In the genomic region with DNA sequence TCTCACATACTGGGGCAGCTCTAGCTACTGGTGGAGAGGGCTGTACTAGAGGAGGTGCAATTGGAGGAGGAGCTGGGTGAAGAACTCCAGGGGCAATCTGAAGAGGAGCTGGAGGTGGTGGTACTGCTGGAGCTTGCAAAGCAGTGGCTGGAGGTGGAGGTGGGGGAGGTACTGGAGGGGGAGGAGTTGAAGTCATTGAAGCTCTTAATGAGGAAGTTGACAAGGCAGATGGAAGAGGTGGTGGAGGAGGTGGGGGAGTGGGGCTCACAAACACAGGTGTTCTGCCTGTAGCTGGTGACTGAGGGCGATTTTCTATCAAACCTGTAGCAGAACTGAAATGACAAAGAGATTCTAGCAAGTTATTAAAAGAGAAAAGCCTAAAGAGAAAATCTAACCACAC, we compare ENCODE assay signal across 15 cellular contexts.
DNase-seq lines count a peak whose midpoint lies in the region; ATAC-seq and TF ChIP-seq lines count a peak whose summit lies in the region.
"Had no signal": no experiment of that assay in that cellular context is flagged by ENCODE, and none has a peak within 500 bp of the region (broad histone marks: within the 10 kb centered on the region; RNA-seq: fewer than 3 reads in every experiment).

No MANE protein-coding gene starts in this region.

- no peak overlapping the region for H3K4me3 ChIP-seq in Peyer's patch
- H3K4me3 ChIP-seq: lung, tibial artery had no signal

- H3K36me3 ChIP-seq in Peyer's patch = no peaks in the 10 kb centered on the region
- H3K36me3 ChIP-seq: neutrophil had no signal

- H3K27ac ChIP-seq in Peyer's patch = no peak overlapping the region
- H3K27ac ChIP-seq: neutrophil, tibial artery had no signal

- no peaks in the 10 kb centered on the region for H3K9me3 Mint-ChIP-seq in stimulated activated effector memory CD8-positive, alpha-beta T cell treated with anti-CD3 and anti-CD28 coated beads, Interleukin-12 subunit alpha, Interleukin-12 subunit beta, amount 100 ng/mL, for 72 hours
- H3K9me3 Mint-ChIP-seq: activated naive CD8-positive, alpha-beta T cell treated with anti-CD3 and anti-CD28 coated beads, Interleukin-2, amount 10 ng/mL, durations not matched to agents 7 days and 5 days; CD8-positive, alpha-beta memory T cell had no signal

- no peak for TF ChIP-seq POLR2A in Peyer's patch (IDR thresholded peaks at IDR 0.05)

- no peaks in the 10 kb centered on the region for H3K4me1 Mint-ChIP-seq in stimulated activated effector memory CD8-positive, alpha-beta T cell treated with anti-CD3 and anti-CD28 coated beads, Interleukin-12 subunit alpha, Interleukin-12 subunit beta, amount 100 ng/mL, for 72 hours
- H3K4me1 Mint-ChIP-seq: activated naive CD8-positive, alpha-beta T cell treated with anti-CD3 and anti-CD28 coated beads, Interleukin-2, amount 10 ng/mL, durations not matched to agents 7 days and 5 days; CD8-positive, alpha-beta memory T cell had no signal

- peak; percentile 66 for ATAC-seq in HG02852 (IDR thresholded peaks at IDR 0.05; ENCODE audit: unreplicated experiment)
- peak; percentile 11 for ATAC-seq in stimulated activated effector memory CD8-positive, alpha-beta T cell treated with anti-CD3 and anti-CD28 coated beads, Interleukin-12 subunit alpha, Interleukin-12 subunit beta, amount 100 ng/mL, for 72 hours

- H3K9me3 ChIP-seq in Peyer's patch = no peaks in the 10 kb centered on the region
- H3K9me3 ChIP-seq: neutrophil, tibial artery had no signal

- DNase-seq in NCI-H1105 treated with DMSO at 0.1 percent for 48 hours (lab: John Stamatoyannopoulos, UW) = peak; percentile 21
- DNase-seq in NCI-H1105 (lab: John Stamatoyannopoulos, UW) = no peak
- DNase-seq in Peyer's patch = peak in 2 of 3 donors; percentile 44 to 49
- DNase-seq in stimulated activated effector memory CD8-positive, alpha-beta T cell treated with anti-CD3 and anti-CD28 coated beads, Interleukin-12 subunit alpha, Interleukin-12 subunit beta, amount 100 ng/mL, for 72 hours (ENCODE audit: low spot score in 2 of 2) = no peak
- no peak for DNase-seq in activated naive CD4-positive, alpha-beta T cell treated with anti-CD3 and anti-CD28 coated beads, Interleukin-2, amount 50 U/mL, for 16 hours
- DNase-seq in stimulated activated CD4-positive, alpha-beta T cell treated with anti-CD3 and anti-CD28 coated beads, Interleukin-1b, Interleukin-23, amount 100 ng/mL, for 48 hours = no peak
- DNase-seq in activated CD4-positive, alpha-beta T cell treated with anti-CD3 and anti-CD28 coated beads for 1 hour = no peak
- DNase-seq: 8988T; activated naive CD8-positive, alpha-beta T cell treated with anti-CD3 and anti-CD28 coated beads, Interleukin-2, amount 10 ng/mL, durations not matched to agents 7 days and 5 days; CD8-positive, alpha-beta memory T cell; hippocampal formation; tibial artery had no signal

- TF ChIP-seq CTCF in Peyer's patch (IDR thresholded peaks at IDR 0.05) = no peak

- H3K36me3 Mint-ChIP-seq in stimulated activated effector memory CD8-positive, alpha-beta T cell treated with anti-CD3 and anti-CD28 coated beads, Interleukin-12 subunit alpha, Interleukin-12 subunit beta, amount 100 ng/mL, for 72 hours = no peaks in the 10 kb centered on the region

- no peaks in the 10 kb centered on the region for H3K4me1 ChIP-seq in Peyer's patch

- no peak overlapping the region for H3K4me3 Mint-ChIP-seq in stimulated activated effector memory CD8-positive, alpha-beta T cell treated with anti-CD3 and anti-CD28 coated beads, Interleukin-12 subunit alpha, Interleukin-12 subunit beta, amount 100 ng/mL, for 72 hours
- H3K4me3 Mint-ChIP-seq: activated naive CD8-positive, alpha-beta T cell treated with anti-CD3 and anti-CD28 coated beads, Interleukin-2, amount 10 ng/mL, durations not matched to agents 7 days and 5 days; CD8-positive, alpha-beta memory T cell had no signal

- no peaks in the 10 kb centered on the region for H3K27me3 ChIP-seq in Peyer's patch
- H3K27me3 ChIP-seq: neutrophil, tibial artery had no signal

- no peak overlapping the region for H3K27ac Mint-ChIP-seq in stimulated activated effector memory CD8-positive, alpha-beta T cell treated with anti-CD3 and anti-CD28 coated beads, Interleukin-12 subunit alpha, Interleukin-12 subunit beta, amount 100 ng/mL, for 72 hours
- H3K27ac Mint-ChIP-seq: activated naive CD8-positive, alpha-beta T cell treated with anti-CD3 and anti-CD28 coated beads, Interleukin-2, amount 10 ng/mL, durations not matched to agents 7 days and 5 days had no signal

Comparison
In these comparisons a context has a peak if more than half of its experiments do, and no peak if none do; other contexts are left out.
1. DNase-seq: peak in NCI-H1105 treated with DMSO at 0.1 percent for 48 hours (single experiment) and Peyer's patch (2 of 3); none in NCI-H1105 (single experiment), stimulated activated effector memory CD8-positive, alpha-beta T cell treated with anti-CD3 and anti-CD28 coated beads, Interleukin-12 subunit alpha, Interleukin-12 subunit beta, amount 100 ng/mL, for 72 hours (0 of 2), activated naive CD4-positive, alpha-beta T cell treated with anti-CD3 and anti-CD28 coated beads, Interleukin-2, amount 50 U/mL, for 16 hours (single experiment), stimulated activated CD4-positive, alpha-beta T cell treated with anti-CD3 and anti-CD28 coated beads, Interleukin-1b, Interleukin-23, amount 100 ng/mL, for 48 hours (single experiment) and activated CD4-positive, alpha-beta T cell treated with anti-CD3 and anti-CD28 coated beads for 1 hour (single experiment).